Comparison of ENCODE assay signal across 14 cellular contexts in genomic region chr10:124621637-124622036, GRCh38.
DNase-seq lines count a peak whose midpoint lies in the region; ATAC-seq and TF ChIP-seq lines count a peak whose summit lies in the region.
"Had no signal": no experiment of that assay in that cellular context is flagged by ENCODE, and none has a peak within 500 bp of the region (broad histone marks: within the 10 kb centered on the region; RNA-seq: fewer than 3 reads in every experiment).

No MANE protein-coding gene starts in this region.

- H3K36me3 ChIP-seq in Karpas-422 (ENCODE audit: insufficient read depth, low read length) = peaks cover 14% of the 10 kb centered on the region; the same call in 1 of the 2 replicates
- H3K36me3 ChIP-seq: ovary had no signal

- DNase-seq in Karpas-422 (peak; percentile 58), cerebellum (ENCODE audit: low spot score) (peak; percentile 62), midbrain (lab: John Stamatoyannopoulos, UW) (peak; percentile 58), SW480 (ENCODE audit: low spot score) (no peak), iPS-NIHi7 (ENCODE audit: extremely low spot score) (no peak)
- DNase-seq in stimulated activated naive B cell treated with anti-CD40 and anti-IgM and Interleukin-4, amounts not matched to agents 10 μg/mL and 1 μg/mL and 100 μg/mL, for 72 hours = no peak
- DNase-seq: activated CD4-positive, alpha-beta T cell treated with anti-CD3 and anti-CD28 coated beads for 4 hours; activated T-cell treated with anti-CD3 and anti-CD28 coated beads, Interleukin-2, amount 50 U/mL, for 4 hours; CD4-positive, alpha-beta memory T cell; NCI-H446; ovary; stimulated activated naive CD8-positive, alpha-beta T cell treated with anti-CD3 and anti-CD28 coated beads, Interleukin-15, Interleukin-2, amounts not matched to agents 100 U/mL and 50 U/mL, for 24 hours had no signal

- H3K27me3 ChIP-seq in Karpas-422 (ENCODE audit: low read length) = no peaks in the 10 kb centered on the region
- H3K27me3 ChIP-seq: ovary had no signal

- H3K4me3 Mint-ChIP-seq in stimulated activated naive B cell treated with anti-CD40 and anti-IgM and Interleukin-4, amounts not matched to agents 10 μg/mL and 1 μg/mL and 100 μg/mL, for 72 hours = no peak overlapping the region
- H3K4me3 Mint-ChIP-seq: activated T-cell treated with anti-CD3 and anti-CD28 coated beads, Interleukin-2, amount 50 U/mL, for 4 hours; CD4-positive, alpha-beta memory T cell; T-helper 1 cell treated with Interleukin-12 subunit alpha and Interleukin-12 subunit beta and Interleukin-4 antibody, amounts not matched to agents 30 μg/mL and 1 μg/mL, for 36 hours had no signal

- peak overlapping the region; percentile 31 for H3K27ac Mint-ChIP-seq in stimulated activated naive B cell treated with anti-CD40 and anti-IgM and Interleukin-4, amounts not matched to agents 10 μg/mL and 1 μg/mL and 100 μg/mL, for 72 hours
- H3K27ac Mint-ChIP-seq: T-helper 1 cell treated with Interleukin-12 subunit alpha and Interleukin-12 subunit beta and Interleukin-4 antibody, amounts not matched to agents 30 μg/mL and 1 μg/mL, for 36 hours had no signal

- H3K9me3 Mint-ChIP-seq in stimulated activated naive B cell treated with anti-CD40 and anti-IgM and Interleukin-4, amounts not matched to agents 10 μg/mL and 1 μg/mL and 100 μg/mL, for 72 hours = no peaks in the 10 kb centered on the region
- H3K9me3 Mint-ChIP-seq: activated T-cell treated with anti-CD3 and anti-CD28 coated beads, Interleukin-2, amount 50 U/mL, for 4 hours; T-helper 1 cell treated with Interleukin-12 subunit alpha and Interleukin-12 subunit beta and Interleukin-4 antibody, amounts not matched to agents 30 μg/mL and 1 μg/mL, for 36 hours had no signal

- H4K20me1 ChIP-seq in Karpas-422 (ENCODE audit: insufficient read depth, low read depth, low read length) = no peaks in the 10 kb centered on the region; the same call in 1 of the 2 replicates

- no peaks in the 10 kb centered on the region for H3K9me2 ChIP-seq in Karpas-422 (replicated peaks; ENCODE audit: insufficient read depth, low read length)

- no peaks in the 10 kb centered on the region for H3K27me3 Mint-ChIP-seq in stimulated activated naive B cell treated with anti-CD40 and anti-IgM and Interleukin-4, amounts not matched to agents 10 μg/mL and 1 μg/mL and 100 μg/mL, for 72 hours
- H3K27me3 Mint-ChIP-seq: CD4-positive, alpha-beta memory T cell had no signal

- peaks cover 14% of the 10 kb centered on the region; the same call in 1 of the 2 replicates for H3K79me2 ChIP-seq in Karpas-422 (ENCODE audit: low read length)

- H3K9me3 ChIP-seq in Karpas-422 (ENCODE audit: low read length) = no peaks in the 10 kb centered on the region
- H3K9me3 ChIP-seq: ovary had no signal

- H3K27ac ChIP-seq in Karpas-422 (ENCODE audit: low read length) = peak overlapping the region; percentile 93

- no peak overlapping the region for H2AFZ ChIP-seq in Karpas-422 (ENCODE audit: low read length)

- peak overlapping the region; percentile 66 for H3K9ac ChIP-seq in Karpas-422 (ENCODE audit: low read length)

- peaks cover 76 to 100% of the 10 kb centered on the region in 2 donors for H3K4me1 Mint-ChIP-seq in stimulated activated naive B cell treated with anti-CD40 and anti-IgM and Interleukin-4, amounts not matched to agents 10 μg/mL and 1 μg/mL and 100 μg/mL, for 72 hours

- H3K4me3 ChIP-seq in Karpas-422 (ENCODE audit: low read length) = no peak overlapping the region
- H3K4me3 ChIP-seq: ovary had no signal

- no peak for ATAC-seq in stimulated activated naive B cell treated with anti-CD40 and anti-IgM and Interleukin-4, amounts not matched to agents 10 μg/mL and 1 μg/mL and 100 μg/mL, for 72 hours (replicated peaks)
- no peak for ATAC-seq in SK-N-SH treated with all-trans-retinoic acid at 6 μM for 48 hours
- ATAC-seq: activated T-cell treated with anti-CD3 and anti-CD28 coated beads, Interleukin-2, amount 50 U/mL, for 4 hours; stimulated activated naive CD8-positive, alpha-beta T cell treated with anti-CD3 and anti-CD28 coated beads, Interleukin-15, Interleukin-2, amounts not matched to agents 100 U/mL and 50 U/mL, for 24 hours had no signal

- H3K36me3 Mint-ChIP-seq in stimulated activated naive B cell treated with anti-CD40 and anti-IgM and Interleukin-4, amounts not matched to agents 10 μg/mL and 1 μg/mL and 100 μg/mL, for 72 hours = peaks cover 16 to 17% of the 10 kb centered on the region in 2 donors

- peaks cover 100% of the 10 kb centered on the region for H3K4me1 ChIP-seq in Karpas-422 (ENCODE audit: low read length)

- H3K4me2 ChIP-seq in Karpas-422 (ENCODE audit: low read depth, low read length, poor library complexity, severe bottlenecking) = peak overlapping the region; percentile 31

TF ChIP-seq in SK-N-SH treated with all-trans-retinoic acid at 6 μM for 48 hours, 23 proteins besides CTCF, POLR2A, EP300 and RAD21:
- no peak for TF ChIP-seq ZNF565 (CRISPR knock-in tag; conservative IDR thresholded peaks at IDR 0.05; ENCODE audit: low read depth)
- TF ChIP-seq POU6F1 (CRISPR knock-in tag; IDR thresholded peaks at IDR 0.05; ENCODE audit: borderline replicate concordance, low read depth) = no peak
- no peak for TF ChIP-seq TOX (CRISPR knock-in tag; IDR thresholded peaks at IDR 0.05; ENCODE audit: borderline replicate concordance)
- no peak for TF ChIP-seq CREB5 (CRISPR knock-in tag; IDR thresholded peaks at IDR 0.05; ENCODE audit: low read depth)
- no peak for TF ChIP-seq ZNF70 (CRISPR knock-in tag; IDR thresholded peaks at IDR 0.05)
- TF ChIP-seq ESRRG (CRISPR knock-in tag; IDR thresholded peaks at IDR 0.05) = no peak
- TF ChIP-seq BACH2 (CRISPR knock-in tag; IDR thresholded peaks at IDR 0.05; ENCODE audit: borderline replicate concordance) = no peak

Comparison
In these comparisons a context has a peak if more than half of its experiments do, and no peak if none do; other contexts are left out.
1. DNase-seq: peak in Karpas-422 (single experiment), cerebellum (single experiment) and midbrain (single experiment); none in stimulated activated naive B cell treated with anti-CD40 and anti-IgM and Interleukin-4, amounts not matched to agents 10 μg/mL and 1 μg/mL and 100 μg/mL, for 72 hours (single experiment), SW480 (single experiment) and iPS-NIHi7 (single experiment).